In genomic region chr4:150337709-150338108, GRCh38 we compare ENCODE assay signal across 17 cellular contexts.
A peak's percentile ranks its signal among the peaks of the same experiment; 100 is the strongest.
DNase-seq lines count a peak whose midpoint lies in the region; ATAC-seq, FAIRE-seq and TF ChIP-seq lines count a peak whose summit lies in the region.
"Had no signal": no experiment of that assay in that cellular context is flagged by ENCODE, and none has a peak within 500 bp of the region (broad histone marks: within the 10 kb centered on the region; RNA-seq: fewer than 3 reads in every experiment).

No MANE protein-coding gene starts in this region.

- no TSS peak for BruUV-seq in K562 (replicated peaks; lab: Mats Ljungman, UMichigan)

- H3K4me3 ChIP-seq in K562 (no peak overlapping the region), mesodermal cell (ENCODE audit: extremely low read depth, insufficient read depth, low read length, poor library complexity, severe bottlenecking) (no peak overlapping the region)
- H3K4me3 ChIP-seq: heart left ventricle had no signal

- H3K4me1 ChIP-seq in K562 (replicated peaks in 1 of 2; ENCODE audit: control insufficient read depth in 2 of 2, insufficient read depth in 2 of 2, low read length in 2 of 2) (peaks cover 0 to 5% of the 10 kb centered on the region in 2 experiments; a peak in 1 of 5 replicates), mesodermal cell (ENCODE audit: control insufficient read depth, insufficient read depth, low read length, poor library complexity, severe bottlenecking) (peaks cover 13% of the 10 kb centered on the region)

- H4K20me1 ChIP-seq in K562 (replicated peaks; ENCODE audit: control insufficient read depth, insufficient read depth, low read length) = no peaks in the 10 kb centered on the region

- POLR2A ChIA-PET in K562 (lab: Yijun Ruan, JAX) = interaction anchor here (1.3 kb wide), 1 partner anchor 15 kb away, joined by 3 read pairs; no protein-coding TSS in a partner anchor

- peak in 1 of 2 experiments; percentile 48; a peak in 3 of 4 replicates for TF ChIP-seq RAD21 in K562 (CRISPR knock-in tag; conservative IDR thresholded peaks at IDR 0.05 in 1 of 2, IDR thresholded peaks at IDR 0.05 in 1 of 2)

- H2AFZ ChIP-seq in K562 (ENCODE audit: low read depth, low read length) = no peak overlapping the region

- CTCF ChIA-PET in K562 (lab: Yijun Ruan, JAX; ENCODE audit: low intra/inter-chr PET ratio) = no interaction called here

- TF ChIP-seq EP300 in K562 (IDR thresholded peaks at IDR 0.05; ENCODE audit: low read length) = no peak

- 60% methylated on average over 4 of the region's 4 CpGs for WGBS in K562 (ENCODE audit: insufficient coverage, low coverage, missing lambda C conversion rate)
- WGBS in mesodermal cell (ENCODE audit: insufficient coverage in 2 of 2), 2 experiments = 61 to 100% methylated on average over 1 to 3 of the region's 4 CpGs

- H3K4me2 ChIP-seq in K562 (ENCODE audit: insufficient read depth, low read length) = no peak overlapping the region

- H3K9me3 ChIP-seq in K562 (replicated peaks; ENCODE audit: control insufficient read depth, insufficient read depth, low read depth, low read length) (no peaks in the 10 kb centered on the region), mesodermal cell (ENCODE audit: control insufficient read depth, low read length) (no peaks in the 10 kb centered on the region)
- H3K9me3 ChIP-seq: heart left ventricle had no signal

- in situ Hi-C loops in K562 (cut with MboI) = no loop called here

- no peak overlapping the region for H3K27ac ChIP-seq in K562 (ENCODE audit: extremely low read depth, low read depth, low read length)
- H3K27ac ChIP-seq in mesodermal cell (ENCODE audit: low read depth, low read length, severe bottlenecking) = peak overlapping the region; percentile 88
- H3K27ac ChIP-seq: RWPE1 had no signal

- TF ChIP-seq POLR2A in K562 (conservative IDR thresholded peaks at IDR 0.05) = no peak

- H3K9ac ChIP-seq in K562 (ENCODE audit: insufficient read depth in 1 of 2, low read depth in 2 of 2, low read length in 2 of 2) = no peak overlapping the region

- peak; percentile 23 for DNase-seq in A172 (ENCODE audit: low spot score)
- peak; percentile 48 for DNase-seq in GM04503 (ENCODE audit: low read depth)
- no peak for DNase-seq in K562 (ENCODE audit: extremely low read depth in 1 of 4, low spot score in 3 of 4)
- no peak for DNase-seq in LoVo (ENCODE audit: low spot score)
- DNase-seq in T1000 (lab: John Stamatoyannopoulos, UW) = no peak
- no peak for DNase-seq in activated CD4-positive, alpha-beta T cell treated with anti-CD3 and anti-CD28 coated beads for 1 hour
- DNase-seq: activated CD4-positive, alpha-beta T cell treated with anti-CD3 and anti-CD28 coated beads for 36 hours; activated T-cell treated with anti-CD3 and anti-CD28 coated beads, Interleukin-2, amount 50 U/mL, for 1 hour; DMS53; heart left ventricle; left cardiac atrium; NCI-H2081; stimulated activated naive CD8-positive, alpha-beta T cell treated with anti-CD3 and anti-CD28 coated beads, Interleukin-15, Interleukin-2, amounts not matched to agents 100 U/mL and 50 U/mL, for 24 hours; T-helper 1 cell had no signal

- H3K27me3 ChIP-seq in K562 (ENCODE audit: control insufficient read depth in 2 of 2, insufficient read depth in 2 of 2, low read length in 2 of 2) = no peaks in the 10 kb centered on the region
- H3K27me3 ChIP-seq: heart left ventricle had no signal

- H3K36me3 ChIP-seq in K562 (ENCODE audit: control insufficient read depth, insufficient read depth, low read length) (peaks cover 6% of the 10 kb centered on the region; the same call in 1 of the 3 replicates), mesodermal cell (ENCODE audit: control insufficient read depth, insufficient read depth, low read length) (no peaks in the 10 kb centered on the region)
- H3K36me3 ChIP-seq: heart left ventricle had no signal

- no peak; a peak in 1 of 6 replicates for TF ChIP-seq CTCF in K562 (IDR thresholded peaks at IDR 0.05 in 2 of 3, conservative IDR thresholded peaks at IDR 0.05 in 1 of 3; ENCODE audit: insufficient read depth in 2 of 3, low read depth in 1 of 3, low read length in 3 of 3)

- no peaks in the 10 kb centered on the region for H3K9me1 ChIP-seq in K562 (ENCODE audit: control insufficient read depth, insufficient read depth, low read length)

- peak; percentile 64 for ATAC-seq in K562
- no peak for ATAC-seq in HG03460 (IDR thresholded peaks at IDR 0.05; ENCODE audit: unreplicated experiment)
- ATAC-seq: activated CD4-positive, alpha-beta T cell treated with anti-CD3 and anti-CD28 coated beads for 36 hours; left cardiac atrium; stimulated activated naive CD8-positive, alpha-beta T cell treated with anti-CD3 and anti-CD28 coated beads, Interleukin-15, Interleukin-2, amounts not matched to agents 100 U/mL and 50 U/mL, for 24 hours had no signal

- FAIRE-seq in K562 (lab: Jason Lieb, UNC) = no peak

- no peaks in the 10 kb centered on the region for H3K79me2 ChIP-seq in K562 (ENCODE audit: control insufficient read depth, insufficient read depth, low read length)

- intact Hi-C loops in K562 (cut with micrococcal nuclease) = loop anchor here (1.0 kb wide), 1 partner anchor 39 kb away; no protein-coding TSS in a partner anchor

TF ChIP-seq in K562, 482 proteins besides CTCF, POLR2A, EP300 and RAD21:
- TF ChIP-seq CEBPG (CRISPR knock-in tag; IDR thresholded peaks at IDR 0.05) (no peak), CEBPG (tag; conservative IDR thresholded peaks at IDR 0.05 in 1 of 2, IDR thresholded peaks at IDR 0.05 in 1 of 2) (peak in 1 of 2 experiments; percentile 23; a peak in 2 of 4 replicates), ZBTB7A (IDR thresholded peaks at IDR 0.05; ENCODE audit: borderline replicate concordance, control insufficient read depth, low read depth, low read length) (no peak), DEAF1 (CRISPR knock-in tag; IDR thresholded peaks at IDR 0.05) (0 out of 2 replicates have a peak, but pooled peaks have one; percentile 12), TARDBP (IDR thresholded peaks at IDR 0.05) (no peak), NONO (IDR thresholded peaks at IDR 0.05; ENCODE audit: low read depth in 2 of 2, low read length in 1 of 2) (no peak), CREB1 (IDR thresholded peaks at IDR 0.05) (no peak), CREB1 (CRISPR knock-in tag; IDR thresholded peaks at IDR 0.05) (no peak), TFE3 (CRISPR knock-in tag; IDR thresholded peaks at IDR 0.05) (no peak), HMBOX1 (IDR thresholded peaks at IDR 0.05) (0 out of 2 replicates have a peak, but pooled peaks have one; percentile 9), PURB (CRISPR knock-in tag; IDR thresholded peaks at IDR 0.05; ENCODE audit: low read depth) (no peak), ZNF644 (tag; IDR thresholded peaks at IDR 0.05; ENCODE audit: low read depth) (no peak)
TF ChIP-seq in K562: peak in this region for 3.

Comparison
In these comparisons a context has a peak if more than half of its experiments do, and no peak if none do; other contexts are left out.
1. DNase-seq: peak in A172 (single experiment) and GM04503 (single experiment); none in K562 (0 of 4), LoVo (single experiment), T1000 (single experiment) and activated CD4-positive, alpha-beta T cell treated with anti-CD3 and anti-CD28 coated beads for 1 hour (single experiment).